In the genomic region with DNA sequence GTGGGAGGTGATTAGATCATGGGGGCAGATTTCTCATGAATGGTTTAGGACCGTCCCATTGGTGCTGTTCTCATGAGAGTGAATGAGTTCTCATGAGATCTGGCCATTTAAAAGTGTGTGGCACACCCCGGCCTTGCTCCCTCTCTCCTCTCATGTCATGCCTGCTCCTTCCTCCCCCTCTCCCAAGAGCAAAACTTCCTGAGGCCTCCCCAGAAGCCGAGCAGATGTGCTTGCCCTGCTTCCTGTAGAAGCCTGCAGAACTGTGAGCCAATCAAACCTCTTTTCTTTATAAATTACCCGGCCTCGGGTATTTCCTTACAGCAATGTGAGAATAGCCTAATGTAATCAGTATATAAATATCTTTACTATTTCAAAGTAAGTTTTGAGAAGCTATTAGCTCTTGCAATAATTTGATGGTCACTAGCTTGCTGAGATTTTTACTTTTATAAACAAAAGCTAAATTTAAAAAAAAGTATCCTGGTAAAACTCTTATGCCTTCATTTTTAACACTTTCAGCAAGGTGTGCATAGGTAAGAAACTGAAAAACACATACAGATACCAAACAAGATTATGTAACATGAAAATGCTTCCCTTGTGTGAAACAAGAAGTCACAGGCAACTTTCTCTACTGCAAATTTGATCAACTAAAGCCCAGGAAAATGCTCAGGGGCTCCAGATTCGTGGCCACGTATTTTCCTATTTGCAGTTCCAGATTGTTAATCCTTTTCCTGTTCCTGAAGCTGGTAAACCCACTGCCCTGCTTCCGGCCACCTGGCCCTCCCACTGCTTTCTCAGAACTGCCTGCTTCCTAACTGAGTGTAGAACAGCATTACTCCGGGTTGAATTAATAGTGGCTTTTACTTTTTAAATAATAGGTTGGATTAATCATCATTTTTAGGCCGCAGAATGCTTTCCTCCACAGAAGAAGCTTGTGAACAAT, we compare ENCODE assay signal across 21 cellular contexts.
A peak's percentile ranks its signal among the peaks of the same experiment; 100 is the strongest.
DNase-seq lines count a peak whose midpoint lies in the region; ATAC-seq and TF ChIP-seq lines count a peak whose summit lies in the region.
"Had no signal": no experiment of that assay in that cellular context is flagged by ENCODE, and none has a peak within 500 bp of the region (broad histone marks: within the 10 kb centered on the region; RNA-seq: fewer than 3 reads in every experiment).

No MANE protein-coding gene starts in this region.

- no peaks in the 10 kb centered on the region for H3K79me2 ChIP-seq in Karpas-422 (ENCODE audit: low read length)

- DNase-seq in NCI-H69 (lab: John Stamatoyannopoulos, UW) (peak; percentile 60), esophagus muscularis mucosa (ENCODE audit: extremely low spot score) (no peak), mesenteric fat pad (ENCODE audit: low spot score) (no peak), GM10266 (ENCODE audit: extremely low spot score) (no peak), Karpas-422 (no peak)
- DNase-seq: activated CD4-positive, alpha-beta T cell treated with anti-CD3 and anti-CD28 coated beads for 1 hour; activated naive CD4-positive, alpha-beta T cell treated with anti-CD3 and anti-CD28 coated beads, Interleukin-2, amount 50 U/mL, for 16 hours; activated T-cell treated with anti-CD3 and anti-CD28 coated beads, Interleukin-2, amount 50 U/mL, for 4 hours; effector CD8-positive, alpha-beta T cell; naive B cell; NCI-H1092 treated with DMSO at 0.1 percent for 48 hours; NCI-H510A treated with DMSO at 0.1 percent for 48 hours had no signal

- TF ChIP-seq POLR2A in esophagus muscularis mucosa (IDR thresholded peaks at IDR 0.05; ENCODE audit: low read depth): no peak

- 36% methylated on average over 10 of the region's 10 CpGs for WGBS in esophagus muscularis mucosa

- H3K4me2 ChIP-seq in BLaER1: peak overlapping the region; percentile 56
- no peak overlapping the region for H3K4me2 ChIP-seq in Karpas-422 (ENCODE audit: low read depth, low read length, poor library complexity, severe bottlenecking)
- H3K4me2 ChIP-seq: KMS-11 had no signal

- no peak overlapping the region for H3K9ac ChIP-seq in BLaER1
- no peak overlapping the region for H3K9ac ChIP-seq in Karpas-422 (ENCODE audit: low read length)
- H3K9ac ChIP-seq: KMS-11 had no signal

- H4K20me1 ChIP-seq in BLaER1 (no peaks in the 10 kb centered on the region), Karpas-422 (ENCODE audit: insufficient read depth, low read depth, low read length) (no peaks in the 10 kb centered on the region)

- H3K4me1 ChIP-seq in BLaER1: peaks cover 39% of the 10 kb centered on the region
- peaks cover 5 to 16% (median 14%) of the 10 kb centered on the region in 4 donors for H3K4me1 ChIP-seq in esophagus muscularis mucosa
- H3K4me1 ChIP-seq in Karpas-422 (ENCODE audit: low read length): no peaks in the 10 kb centered on the region

- H3K27ac ChIP-seq in BLaER1: peak overlapping the region; percentile 18; the same call in 1 of the 2 replicates
- peak overlapping the region in 3 of 4 donors; percentile 8 to 42 (median 13) for H3K27ac ChIP-seq in esophagus muscularis mucosa (replicated peaks in 1 of 4)
- H3K27ac ChIP-seq in Karpas-422 (ENCODE audit: low read length): no peak overlapping the region
- H3K27ac ChIP-seq: KMS-11, thyroid gland had no signal

- intact Hi-C loops in esophagus muscularis mucosa (cut with DNase I): no loop called here

- no peak for TF ChIP-seq EP300 in esophagus muscularis mucosa (IDR thresholded peaks at IDR 0.05)

- H3K9me2 ChIP-seq in Karpas-422 (replicated peaks; ENCODE audit: insufficient read depth, low read length): no peaks in the 10 kb centered on the region

- TF ChIP-seq CTCF in esophagus muscularis mucosa (IDR thresholded peaks at IDR 0.05) (no peak), GM10266 (IDR thresholded peaks at IDR 0.05; ENCODE audit: control insufficient read depth, insufficient read depth, low read depth, missing control alignments) (no peak)

- H2AFZ ChIP-seq in Karpas-422 (ENCODE audit: low read length): no peak overlapping the region

- H3K36me3 ChIP-seq in BLaER1 (no peaks in the 10 kb centered on the region), esophagus muscularis mucosa (no peaks in the 10 kb centered on the region), Karpas-422 (ENCODE audit: insufficient read depth, low read length) (no peaks in the 10 kb centered on the region)
- H3K36me3 ChIP-seq: ascending aorta, ovary, thyroid gland had no signal

- H3K4me3 ChIP-seq in BLaER1 (no peak overlapping the region), esophagus muscularis mucosa (no peak overlapping the region), Karpas-422 (ENCODE audit: low read length) (no peak overlapping the region)
- H3K4me3 ChIP-seq: ascending aorta, ovary, thyroid gland had no signal

- ATAC-seq in GM18858 (IDR thresholded peaks at IDR 0.05; ENCODE audit: unreplicated experiment): peak; percentile 50
- ATAC-seq in GM18861 (IDR thresholded peaks at IDR 0.05; ENCODE audit: unreplicated experiment): no peak
- ATAC-seq: activated T-cell treated with anti-CD3 and anti-CD28 coated beads, Interleukin-2, amount 50 U/mL, for 4 hours; esophagus mucosa; stimulated activated effector memory CD8-positive, alpha-beta T cell treated with anti-CD3 and anti-CD28 coated beads, Interleukin-12 subunit alpha, Interleukin-12 subunit beta, amount 100 ng/mL, for 72 hours had no signal

- no peaks in the 10 kb centered on the region for H3K27me3 ChIP-seq in BLaER1
- H3K27me3 ChIP-seq in esophagus muscularis mucosa: no peaks in the 10 kb centered on the region
- H3K27me3 ChIP-seq in Karpas-422 (ENCODE audit: low read length): no peaks in the 10 kb centered on the region
- H3K27me3 ChIP-seq: ascending aorta, ovary, thyroid gland had no signal

- H3K9me3 ChIP-seq in BLaER1 (peaks cover 30% of the 10 kb centered on the region), esophagus muscularis mucosa (no peaks in the 10 kb centered on the region), Karpas-422 (ENCODE audit: low read length) (no peaks in the 10 kb centered on the region)
- H3K9me3 ChIP-seq: ascending aorta, ovary, thyroid gland had no signal
